15 cellular contexts compared by ENCODE assay signal in genomic region chr2:240225660-240226475, GRCh38.
A peak's percentile ranks its signal among the peaks of the same experiment; 100 is the strongest.
DNase-seq lines count a peak whose midpoint lies in the region; TF ChIP-seq lines count a peak whose summit lies in the region.
"Had no signal": no experiment of that assay in that cellular context is flagged by ENCODE, and none has a peak within 500 bp of the region (broad histone marks: within the 10 kb centered on the region; RNA-seq: fewer than 3 reads in every experiment).

No MANE protein-coding gene starts in this region.

- DNase-seq in GM12865 (ENCODE audit: low read depth) (no peak), mammary epithelial cell (no peak), neuronal stem cell (ENCODE audit: low spot score) (no peak), type B pancreatic cell (ENCODE audit: extremely low spot score, unreplicated experiment) (no peak), EL (no peak)
- DNase-seq in activated T-helper 1 cell treated with anti-CD3 and anti-CD28 coated beads, Interleukin-12 subunit alpha, Interleukin-12 subunit beta, Interleukin-2, Interleukin-4 antibody, amounts not matched to agents 30 ng/mL and 10 ng/mL and 1 ng/mL, durations not matched to agents 14 hours and 24 hours and 36 hours (ENCODE audit: low spot score), result no peak
- DNase-seq: foreskin fibroblast; Kasumi-1; NCI-H2081; NK-92 treated with Interleukin-12 subunit alpha and Interleukin-12 subunit beta, amount 100 ng/mL, for 24 hours; substantia nigra had no signal

- H3K4me1 ChIP-seq in mammary epithelial cell (ENCODE audit: insufficient read depth, low read length) (no peaks in the 10 kb centered on the region), neuronal stem cell (ENCODE audit: control insufficient read depth in 2 of 2, insufficient read depth in 1 of 2, low read depth in 1 of 2, low read length in 2 of 2) (no peaks in the 10 kb centered on the region)
- H3K4me1 ChIP-seq: adrenal gland had no signal

- no peak overlapping the region for H3K14ac ChIP-seq in neuronal stem cell (ENCODE audit: low read length)

- H3K36me3 ChIP-seq in mammary epithelial cell (ENCODE audit: insufficient read depth, low read length), result no peaks in the 10 kb centered on the region
- H3K36me3 ChIP-seq in neuronal stem cell (replicated peaks in 1 of 2; ENCODE audit: control insufficient read depth in 2 of 2, insufficient read depth in 2 of 2, low read length in 2 of 2), result no peaks in the 10 kb centered on the region
- H3K36me3 ChIP-seq: adrenal gland, ovary had no signal

- dilution Hi-C loops in mammary epithelial cell (cut with HindIII; ENCODE audit: low sequenced_read_pairs), result no loop called here

- H3K79me2 ChIP-seq in mammary epithelial cell (ENCODE audit: insufficient read depth, low read length), result no peaks in the 10 kb centered on the region

- no TSS peak for BruUV-seq in mammary epithelial cell (replicated peaks; lab: Mats Ljungman, UMichigan)

- no peak overlapping the region for H2BK120ac ChIP-seq in neuronal stem cell (ENCODE audit: low read depth, low read length)

- peak; percentile 5 for TF ChIP-seq CTCF in GM12865 (IDR thresholded peaks at IDR 0.05; ENCODE audit: insufficient read depth, low read depth, low read length, missing control alignments)
- TF ChIP-seq CTCF in mammary epithelial cell (conservative IDR thresholded peaks at IDR 0.05 in 1 of 2, IDR thresholded peaks at IDR 0.05 in 1 of 2; ENCODE audit: extremely low read depth in 1 of 2, insufficient read depth in 1 of 2, low read depth in 1 of 2, low read length in 2 of 2), result peak; percentile 34 to 51
- TF ChIP-seq CTCF in type B pancreatic cell (conservative IDR thresholded peaks at IDR 0.05), result no peak

- H2BK12ac ChIP-seq in neuronal stem cell (ENCODE audit: low read length), result no peak overlapping the region

- peaks cover 9% of the 10 kb centered on the region for H3K27me3 Mint-ChIP-seq in type B pancreatic cell
- H3K27me3 Mint-ChIP-seq in activated T-helper 1 cell treated with anti-CD3 and anti-CD28 coated beads, Interleukin-12 subunit alpha, Interleukin-12 subunit beta, Interleukin-2, Interleukin-4 antibody, amounts not matched to agents 30 ng/mL and 10 ng/mL and 1 ng/mL, durations not matched to agents 14 hours and 24 hours and 36 hours (ENCODE audit: insufficient read depth), result peaks cover 5% of the 10 kb centered on the region

- 68% methylated on average over 8 of the region's 8 CpGs for WGBS in mammary epithelial cell (ENCODE audit: low coverage, missing lambda C conversion rate)
- no CpG with 5 or more reads among the region's 8 CpGs for WGBS in neuronal stem cell (ENCODE audit: extremely low coverage in 2 of 2, insufficient read length in 2 of 2, insufficient replicate concordance in 1 of 2), 2 donors

- H3K9ac ChIP-seq in mammary epithelial cell (ENCODE audit: insufficient read depth, low read length), result no peak overlapping the region
- no peak overlapping the region for H3K9ac ChIP-seq in neuronal stem cell (ENCODE audit: low read depth, low read length, poor library complexity)

- H3K9me3 Mint-ChIP-seq in type B pancreatic cell, result peaks cover 9% of the 10 kb centered on the region
- peaks cover 15% of the 10 kb centered on the region for H3K9me3 Mint-ChIP-seq in activated T-helper 1 cell treated with anti-CD3 and anti-CD28 coated beads, Interleukin-12 subunit alpha, Interleukin-12 subunit beta, Interleukin-2, Interleukin-4 antibody, amounts not matched to agents 30 ng/mL and 10 ng/mL and 1 ng/mL, durations not matched to agents 14 hours and 24 hours and 36 hours

- no peak overlapping the region for H3K18ac ChIP-seq in neuronal stem cell (ENCODE audit: low read length)

- H3K9me3 ChIP-seq in mammary epithelial cell (replicated peaks; ENCODE audit: insufficient read depth, low read length) (peaks cover 10% of the 10 kb centered on the region), neuronal stem cell (replicated peaks in 1 of 2; ENCODE audit: control insufficient read depth in 2 of 2, insufficient read depth in 1 of 2, low read depth in 1 of 2, low read length in 2 of 2) (peaks cover 8 to 9% of the 10 kb centered on the region in 2 donors)
- H3K9me3 ChIP-seq: ovary had no signal

- H3K4ac ChIP-seq in neuronal stem cell (ENCODE audit: low read length), result no peak overlapping the region

- intact Hi-C loops in mammary epithelial cell (cut with micrococcal nuclease), result no loop called here
- intact Hi-C loops in activated T-helper 1 cell treated with anti-CD3 and anti-CD28 coated beads, Interleukin-12 subunit alpha, Interleukin-12 subunit beta, Interleukin-2, Interleukin-4 antibody, amounts not matched to agents 30 ng/mL and 10 ng/mL and 1 ng/mL, durations not matched to agents 14 hours and 24 hours and 36 hours (cut with micrococcal nuclease), result no loop called here

- H3K79me1 ChIP-seq in neuronal stem cell (ENCODE audit: low read depth, low read length), result no peaks in the 10 kb centered on the region

- H3K4me1 Mint-ChIP-seq in type B pancreatic cell (ENCODE audit: unreplicated experiment), result peaks cover 4% of the 10 kb centered on the region
- H3K4me1 Mint-ChIP-seq in activated T-helper 1 cell treated with anti-CD3 and anti-CD28 coated beads, Interleukin-12 subunit alpha, Interleukin-12 subunit beta, Interleukin-2, Interleukin-4 antibody, amounts not matched to agents 30 ng/mL and 10 ng/mL and 1 ng/mL, durations not matched to agents 14 hours and 24 hours and 36 hours (ENCODE audit: low read depth), result no peaks in the 10 kb centered on the region

- H3K27me3 ChIP-seq in mammary epithelial cell (ENCODE audit: insufficient read depth, low read length), result no peaks in the 10 kb centered on the region
- H3K27me3 ChIP-seq in neuronal stem cell (ENCODE audit: control insufficient read depth in 3 of 3, insufficient read depth in 3 of 3, low read depth in 1 of 3, low read length in 3 of 3), result peaks cover 0 to 5% (median 0%) of the 10 kb centered on the region in 3 experiments
- H3K27me3 ChIP-seq: adrenal gland, ovary had no signal

- H4K20me1 ChIP-seq in mammary epithelial cell (ENCODE audit: insufficient read depth, low read length), result no peaks in the 10 kb centered on the region

- TF ChIP-seq RAD21 in Ishikawa (IDR thresholded peaks at IDR 0.05; ENCODE audit: low read depth), result peak; percentile 54

- no peak overlapping the region for H4K91ac ChIP-seq in neuronal stem cell (ENCODE audit: low read depth, low read length, poor library complexity)

- no peak for TF ChIP-seq EP300 in Ishikawa (IDR thresholded peaks at IDR 0.05; ENCODE audit: borderline replicate concordance)

- no peak overlapping the region for H3K4me2 ChIP-seq in mammary epithelial cell (ENCODE audit: insufficient read depth, low read depth, low read length)
- H3K4me2 ChIP-seq in neuronal stem cell (ENCODE audit: insufficient read depth, low read length, poor library complexity, severe bottlenecking), result no peak overlapping the region

- H2BK5ac ChIP-seq in neuronal stem cell (ENCODE audit: low read length), result no peak overlapping the region

- in situ Hi-C loops in mammary epithelial cell (cut with MboI; ENCODE audit: low sequenced_read_pairs in 2 of 2), result no loop called here

- no peak overlapping the region for H3K23ac ChIP-seq in neuronal stem cell (ENCODE audit: low read depth, low read length, poor library complexity)

- CTCF ChIA-PET in mammary epithelial cell (lab: Charles Lee; ENCODE audit: low non-redundant PET), result no interaction called here

- H3K4me3 Mint-ChIP-seq in type B pancreatic cell, result no peak overlapping the region
- H3K4me3 Mint-ChIP-seq in activated T-helper 1 cell treated with anti-CD3 and anti-CD28 coated beads, Interleukin-12 subunit alpha, Interleukin-12 subunit beta, Interleukin-2, Interleukin-4 antibody, amounts not matched to agents 30 ng/mL and 10 ng/mL and 1 ng/mL, durations not matched to agents 14 hours and 24 hours and 36 hours, result no peak overlapping the region

- H2BK15ac ChIP-seq in neuronal stem cell (ENCODE audit: low read length), result no peak overlapping the region

- H4K8ac ChIP-seq in neuronal stem cell (ENCODE audit: low read depth, low read length), result no peak overlapping the region

- no peaks in the 10 kb centered on the region for H3K36me3 Mint-ChIP-seq in type B pancreatic cell
- H3K36me3 Mint-ChIP-seq in activated T-helper 1 cell treated with anti-CD3 and anti-CD28 coated beads, Interleukin-12 subunit alpha, Interleukin-12 subunit beta, Interleukin-2, Interleukin-4 antibody, amounts not matched to agents 30 ng/mL and 10 ng/mL and 1 ng/mL, durations not matched to agents 14 hours and 24 hours and 36 hours (ENCODE audit: low read depth), result peaks cover 2% of the 10 kb centered on the region

- H2AFZ ChIP-seq in mammary epithelial cell (ENCODE audit: low read depth, low read length) (no peak overlapping the region), neuronal stem cell (ENCODE audit: low read length) (no peak overlapping the region)

- H3K27ac ChIP-seq in mammary epithelial cell (ENCODE audit: insufficient read depth, low read depth, low read length) (no peak overlapping the region), neuronal stem cell (replicated peaks; ENCODE audit: low read length) (no peak overlapping the region)
- H3K27ac ChIP-seq: adrenal gland, coronary artery, ovary had no signal

- H3K27ac Mint-ChIP-seq in type B pancreatic cell, result no peak overlapping the region
- no peak overlapping the region for H3K27ac Mint-ChIP-seq in activated T-helper 1 cell treated with anti-CD3 and anti-CD28 coated beads, Interleukin-12 subunit alpha, Interleukin-12 subunit beta, Interleukin-2, Interleukin-4 antibody, amounts not matched to agents 30 ng/mL and 10 ng/mL and 1 ng/mL, durations not matched to agents 14 hours and 24 hours and 36 hours

- no peak overlapping the region for H3K4me3 ChIP-seq in GM12865 (ENCODE audit: low read depth, low read length)
- no peak overlapping the region for H3K4me3 ChIP-seq in mammary epithelial cell (replicated peaks in 1 of 3; ENCODE audit: insufficient read depth in 1 of 3, low read depth in 2 of 3, low read length in 3 of 3)
- peak overlapping the region in 1 of 2 donors; percentile 8 for H3K4me3 ChIP-seq in neuronal stem cell (ENCODE audit: low read length in 2 of 2)
- H3K4me3 ChIP-seq: adrenal gland, coronary artery, ovary had no signal

- peak overlapping the region; percentile 2 for H2AK5ac ChIP-seq in neuronal stem cell (ENCODE audit: low read depth, low read length)

TF ChIP-seq in Ishikawa, 13 proteins besides CTCF, POLR2A, EP300 and RAD21:
- TF ChIP-seq CEBPB (IDR thresholded peaks at IDR 0.05), result no peak
